Comparison of ENCODE assay signal across 8 cellular contexts in the genomic region with DNA sequence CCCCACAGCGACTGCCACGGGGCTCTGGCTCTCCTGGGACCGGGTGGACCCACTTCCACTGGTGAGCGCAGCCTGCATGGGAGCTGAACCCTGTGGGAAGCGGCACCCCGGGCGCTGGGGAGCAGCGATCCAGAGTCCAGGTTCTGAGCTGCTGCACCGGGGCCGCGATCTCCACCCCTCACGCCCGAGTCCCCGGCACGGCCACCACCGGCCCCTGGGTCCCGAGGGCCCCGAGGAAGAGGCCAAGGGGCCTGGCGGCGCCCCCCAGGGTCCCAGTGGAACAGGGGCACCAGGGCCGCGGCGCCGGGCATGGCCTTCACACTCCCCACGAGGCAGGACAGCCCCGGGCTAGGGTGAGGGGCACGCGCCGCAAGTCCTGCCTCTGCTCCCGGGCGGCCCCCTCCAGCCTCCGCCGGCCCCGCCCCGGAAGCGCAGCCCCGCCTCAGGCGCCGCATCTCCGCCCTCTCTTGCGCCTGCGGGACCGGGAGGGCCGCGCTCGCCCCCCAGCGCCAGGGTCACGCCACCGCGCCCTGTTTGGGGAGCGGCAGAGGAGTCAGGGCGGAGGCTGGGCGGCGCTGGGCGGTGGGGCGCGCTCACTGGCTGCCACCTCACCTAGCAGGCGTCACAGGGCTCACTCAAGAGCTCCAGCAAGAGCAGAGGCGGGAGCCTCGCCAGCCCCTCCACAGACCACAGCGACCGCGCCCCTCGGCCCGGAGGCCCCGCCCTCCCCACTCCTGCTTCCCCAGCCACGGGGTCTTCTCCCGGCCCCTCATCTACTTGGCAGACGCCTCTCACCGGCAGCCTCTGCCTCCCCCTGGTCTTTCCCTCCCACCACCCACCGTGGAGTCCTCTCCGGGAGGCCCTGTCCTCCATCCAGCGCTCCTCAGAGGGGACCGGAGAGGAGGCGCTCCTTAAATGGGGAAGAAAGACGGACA. TPM values are rescaled to one million over a fixed set of nuclear protein-coding genes. Genes with fewer than 3 reads are reported as not detected.
DNase-seq lines count a peak whose midpoint lies in the region; ATAC-seq and TF ChIP-seq lines count a peak whose summit lies in the region.

No MANE protein-coding gene starts in this region.

- H3K4me3 ChIP-seq in AG04449 (ENCODE audit: low read depth, low read length) (peak overlapping the region; percentile 56), OCI-LY3 (ENCODE audit: low read length) (peak overlapping the region; percentile 80), foreskin fibroblast (ENCODE audit: low read depth in 1 of 2, low read length in 2 of 2) (peak overlapping the region; percentile 42 to 45), neural progenitor cell (peak overlapping the region; percentile 61), stomach (peak overlapping the region; percentile 53 to 63 (median 55))

- intact Hi-C loops in stomach (cut with DNase I; ENCODE audit: low total_unique reads), result no loop called here

- H3K79me2 ChIP-seq in OCI-LY3 (ENCODE audit: low read length), result peaks cover 21% of the 10 kb centered on the region
- H3K79me2 ChIP-seq in neural progenitor cell (ENCODE audit: low read depth), result peaks cover 15% of the 10 kb centered on the region

- peak overlapping the region; percentile 81 for H3K4me3 Mint-ChIP-seq in neural progenitor cell

- H3K27me3 ChIP-seq in OCI-LY3 (ENCODE audit: low read depth, low read length) (no peaks in the 10 kb centered on the region), neural progenitor cell (no peaks in the 10 kb centered on the region), stomach (no peaks in the 10 kb centered on the region)

- no peaks in the 10 kb centered on the region for H3K9me3 Mint-ChIP-seq in neural progenitor cell

- peaks cover 4% of the 10 kb centered on the region for H3K36me3 Mint-ChIP-seq in neural progenitor cell

- 5 to 25% (median 6%) methylated on average over 21 to 76 of the region's 76 CpGs for WGBS in stomach, 5 donors

- H3F3A ChIP-seq in neural progenitor cell (ENCODE audit: low read depth), result peaks cover 4% of the 10 kb centered on the region

- DNase-seq in AG04449 (ENCODE audit: low read depth, low spot score) (no peak), foreskin fibroblast (peak; percentile 81 to 93), neural progenitor cell (ENCODE audit: low spot score) (peak; percentile 97), stomach (peak; percentile 90)
- peak; percentile 96 for DNase-seq in activated effector memory CD4-positive, alpha-beta T cell treated with anti-CD3 and anti-CD28 coated beads, Interleukin-2, amount 50 U/mL, for 16 hours

- H3K27me3 Mint-ChIP-seq in neural progenitor cell (ENCODE audit: insufficient read depth, low read depth), result peaks cover 2% of the 10 kb centered on the region

- peak; percentile 69 for ATAC-seq in HG03378 (IDR thresholded peaks at IDR 0.05; ENCODE audit: unreplicated experiment)

- peak; percentile 86 for TF ChIP-seq CTCF in AG04449 (IDR thresholded peaks at IDR 0.05; ENCODE audit: insufficient read depth, low read length, missing control alignments)
- peak; percentile 46 for TF ChIP-seq CTCF in OCI-LY3 (IDR thresholded peaks at IDR 0.05; ENCODE audit: low read depth, low read length)
- TF ChIP-seq CTCF in foreskin fibroblast (IDR thresholded peaks at IDR 0.05; ENCODE audit: low read depth, low read length), result peak; percentile 47
- TF ChIP-seq CTCF in neural progenitor cell (IDR thresholded peaks at IDR 0.05), result peak; percentile 72
- peak in 4 of 7 experiments; percentile 23 to 77 (median 58) for TF ChIP-seq CTCF in stomach (IDR thresholded peaks at IDR 0.05)

- POLR2A ChIA-PET in AG04449 (lab: Yijun Ruan, JAX), result interaction anchor here (1.0 kb wide), 1 partner anchor 19 kb away, joined by 3 read pairs; no protein-coding TSS in a partner anchor

- peak overlapping the region; percentile 66 for H3K9ac ChIP-seq in OCI-LY3 (ENCODE audit: low read length)
- H3K9ac ChIP-seq in neural progenitor cell, result peak overlapping the region; percentile 63

- H3K4me2 ChIP-seq in OCI-LY3 (ENCODE audit: low read length) (peak overlapping the region; percentile 81), neural progenitor cell (peak overlapping the region; percentile 89)

- H3K4me1 ChIP-seq in OCI-LY3 (ENCODE audit: low read length), result peaks cover 6% of the 10 kb centered on the region; the same call in 1 of the 2 replicates
- peaks cover 8% of the 10 kb centered on the region for H3K4me1 ChIP-seq in neural progenitor cell
- peaks cover 7 to 39% (median 31%) of the 10 kb centered on the region in 4 donors for H3K4me1 ChIP-seq in stomach

- no peaks in the 10 kb centered on the region for H3K36me3 ChIP-seq in OCI-LY3 (replicated peaks; ENCODE audit: low read depth, low read length)
- no peaks in the 10 kb centered on the region for H3K36me3 ChIP-seq in neural progenitor cell
- peaks cover 9 to 29% (median 25%) of the 10 kb centered on the region in 4 donors for H3K36me3 ChIP-seq in stomach

- H3K27ac ChIP-seq in OCI-LY3 (ENCODE audit: low read length) (no peak overlapping the region), neural progenitor cell (no peak overlapping the region), stomach (peak overlapping the region; percentile 53 to 86 (median 75))

- peaks cover 10% of the 10 kb centered on the region for H3K4me1 Mint-ChIP-seq in neural progenitor cell

- no peak overlapping the region for H3K27ac Mint-ChIP-seq in neural progenitor cell

- H4K20me1 ChIP-seq in OCI-LY3 (ENCODE audit: insufficient read depth, low read length) (no peaks in the 10 kb centered on the region), neural progenitor cell (ENCODE audit: low read depth) (no peaks in the 10 kb centered on the region)

- CTCF ChIA-PET in AG04449 (lab: Yijun Ruan, JAX), result interaction anchor here (0.7 to 2.7 kb wide), 13 partner anchors 8 to 201 kb away, joined by 3 to 6 read pairs (median 3); a partner anchor contains a TSS

- no peaks in the 10 kb centered on the region for H3K9me3 ChIP-seq in OCI-LY3 (ENCODE audit: insufficient read depth, low read length)
- H3K9me3 ChIP-seq in neural progenitor cell (ENCODE audit: low read depth), result no peaks in the 10 kb centered on the region
- H3K9me3 ChIP-seq in stomach, result no peaks in the 10 kb centered on the region

- no peak for TF ChIP-seq EP300 in stomach (IDR thresholded peaks at IDR 0.05)

- H2AFZ ChIP-seq in OCI-LY3 (ENCODE audit: low read depth, low read length) (0 out of 2 replicates have a peak overlapping the region, but pooled peaks have one; percentile 46), neural progenitor cell (replicated peaks) (peak overlapping the region; percentile 70)

- TF ChIP-seq POLR2A in GM19193 (IDR thresholded peaks at IDR 0.05; ENCODE audit: extremely low read depth, insufficient read depth, insufficient read length) (peak; percentile 26), stomach (IDR thresholded peaks at IDR 0.05) (no peak)

RNA-seq across cellular contexts. Expression of a gene that starts 26.8 kb away (rescaled TPM):
- total RNA-seq in neural progenitor cell (ENCODE audit: low replicate concordance) (25.6 and 43.2 TPM in 2 replicates), stomach (100 to 1,000 TPM in 1 of 5 donors, 10 to 100 TPM in 4; 16.0 to 172 (median 33.0) TPM)
- polyA plus RNA-seq in stomach, result 10 to 100 TPM; 53.8 to 64.1 (median 58.9) TPM

RNA-seq across cellular contexts. Expression of a gene that starts 27.4 kb away (rescaled TPM):
- 80.7 and 114 TPM in 2 replicates for total RNA-seq in neural progenitor cell (ENCODE audit: low replicate concordance)
- total RNA-seq in stomach, result 100 to 1,000 TPM in 2 of 5 donors, 10 to 100 TPM in 3; 45.5 to 162 (median 98.5) TPM
- polyA plus RNA-seq in stomach, result 10 to 100 TPM; 31.5 to 42.5 (median 36.7) TPM

RNA-seq across cellular contexts. Expression of a gene that starts 51.6 kb away (rescaled TPM):
- total RNA-seq in neural progenitor cell (ENCODE audit: low replicate concordance), result 2.0 and 5.5 TPM in 2 replicates
- 100 to 1,000 TPM in 1 of 5 donors, 10 to 100 TPM in 4; 13.0 to 112 (median 69.4) TPM for total RNA-seq in stomach
- polyA plus RNA-seq in stomach, result 10 to 100 TPM; 14.7 to 31.0 (median 21.6) TPM

Comparison
In these comparisons a context has a peak if more than half of its experiments do, and no peak if none do; other contexts are left out.
1. H3K27ac ChIP-seq: peak in stomach (5 of 5); none in OCI-LY3 (single experiment) and neural progenitor cell (single experiment).
2. Peak in every context shown above with its lines, with median percentiles within 50 percentile points of each other: H3K4me3 ChIP-seq and CTCF ChIP-seq.